ENCODE assay signal across 8 cellular contexts in genomic region chr22:50209893-50210292, GRCh38.
A peak's percentile ranks its signal among the peaks of the same experiment; 100 is the strongest.
DNase-seq lines count a peak whose midpoint lies in the region; ATAC-seq and TF ChIP-seq lines count a peak whose summit lies in the region.

No MANE protein-coding gene starts in this region.

- H3K27me3 ChIP-seq in Loucy (ENCODE audit: insufficient read depth, low read length, poor library complexity, severe bottlenecking) = no peaks in the 10 kb centered on the region

- peaks cover 18% of the 10 kb centered on the region for H3K4me1 ChIP-seq in Loucy (ENCODE audit: insufficient read depth, low read length, poor library complexity, severe bottlenecking)

- no peaks in the 10 kb centered on the region for H3K9me2 ChIP-seq in Loucy (replicated peaks; ENCODE audit: low read depth, low read length)

- TF ChIP-seq CTCF in Loucy (conservative IDR thresholded peaks at IDR 0.05; ENCODE audit: low read length) = peak; percentile 87

- no peaks in the 10 kb centered on the region for H3K9me3 ChIP-seq in Loucy (ENCODE audit: insufficient read depth, low read depth, low read length)

- no peak overlapping the region for H3K4me2 ChIP-seq in Loucy (ENCODE audit: low read depth, low read length, poor library complexity, severe bottlenecking)

- peak; percentile 74 for ATAC-seq in memory B cell (ENCODE audit: low read depth)
- peak; percentile 68 for ATAC-seq in stimulated activated memory B cell treated with anti-CD40 and anti-IgM and Interleukin-4, amounts not matched to agents 10 μg/mL and 1 μg/mL and 100 μg/mL, for 72 hours
- no peak for ATAC-seq in GM19324 (IDR thresholded peaks at IDR 0.05; ENCODE audit: low FRiP score, unreplicated experiment)

- H3K79me2 ChIP-seq in Loucy (ENCODE audit: insufficient read depth, low read length) = no peaks in the 10 kb centered on the region

- H3K36me3 Mint-ChIP-seq in memory B cell = peaks cover 17% of the 10 kb centered on the region
- H3K36me3 Mint-ChIP-seq in stimulated activated memory B cell treated with anti-CD40 and anti-IgM and Interleukin-4, amounts not matched to agents 10 μg/mL and 1 μg/mL and 100 μg/mL, for 72 hours = peaks cover 50% of the 10 kb centered on the region

- DNase-seq in DMS153 treated with DMSO at 0.1 percent for 48 hours (lab: John Stamatoyannopoulos, UW; ENCODE audit: unreplicated experiment) = peak; percentile 21
- no peak for DNase-seq in DMS153 (lab: John Stamatoyannopoulos, UW)
- peak; percentile 53 to 58 for DNase-seq in activated CD4-positive, alpha-beta T cell treated with anti-CD3 and anti-CD28 coated beads for 24 hours (ENCODE audit: low read depth in 2 of 2)
- peak; percentile 36 for DNase-seq in dedifferentiated amniotic fluid mesenchymal stem cell (ENCODE audit: extremely low spot score)
- peak; percentile 74 to 79 for DNase-seq in memory B cell (ENCODE audit: low spot score in 2 of 2)

- H3K9me3 Mint-ChIP-seq in memory B cell = no peaks in the 10 kb centered on the region
- H3K9me3 Mint-ChIP-seq in stimulated activated memory B cell treated with anti-CD40 and anti-IgM and Interleukin-4, amounts not matched to agents 10 μg/mL and 1 μg/mL and 100 μg/mL, for 72 hours = no peaks in the 10 kb centered on the region

- peaks cover 3% of the 10 kb centered on the region for H4K20me1 ChIP-seq in Loucy (ENCODE audit: insufficient read depth, low read length, poor library complexity, severe bottlenecking)

- H3K27ac Mint-ChIP-seq in memory B cell = peak overlapping the region; percentile 29
- H3K27ac Mint-ChIP-seq in stimulated activated memory B cell treated with anti-CD40 and anti-IgM and Interleukin-4, amounts not matched to agents 10 μg/mL and 1 μg/mL and 100 μg/mL, for 72 hours = no peak overlapping the region

- H3K4me1 Mint-ChIP-seq in memory B cell = peaks cover 25% of the 10 kb centered on the region
- peaks cover 47% of the 10 kb centered on the region for H3K4me1 Mint-ChIP-seq in stimulated activated memory B cell treated with anti-CD40 and anti-IgM and Interleukin-4, amounts not matched to agents 10 μg/mL and 1 μg/mL and 100 μg/mL, for 72 hours

- no peak overlapping the region for H2AFZ ChIP-seq in Loucy (ENCODE audit: low read length)

- H3K27me3 Mint-ChIP-seq in memory B cell = no peaks in the 10 kb centered on the region
- H3K27me3 Mint-ChIP-seq in stimulated activated memory B cell treated with anti-CD40 and anti-IgM and Interleukin-4, amounts not matched to agents 10 μg/mL and 1 μg/mL and 100 μg/mL, for 72 hours = no peaks in the 10 kb centered on the region

- no peak overlapping the region for H3K4me3 ChIP-seq in Loucy (ENCODE audit: low read length, poor library complexity, severe bottlenecking)

- H3K4me3 Mint-ChIP-seq in memory B cell = no peak overlapping the region
- no peak overlapping the region for H3K4me3 Mint-ChIP-seq in stimulated activated memory B cell treated with anti-CD40 and anti-IgM and Interleukin-4, amounts not matched to agents 10 μg/mL and 1 μg/mL and 100 μg/mL, for 72 hours

- H3K9ac ChIP-seq in Loucy (ENCODE audit: low read depth, low read length, poor library complexity, severe bottlenecking) = no peak overlapping the region

- H3K36me3 ChIP-seq in Loucy (ENCODE audit: insufficient read depth, low read length) = peaks cover 16% of the 10 kb centered on the region; the same call in 1 of the 2 replicates

- no peaks in the 10 kb centered on the region for H3F3A ChIP-seq in Loucy (ENCODE audit: low read depth)
